18 cellular contexts compared by ENCODE assay signal in the genomic region with DNA sequence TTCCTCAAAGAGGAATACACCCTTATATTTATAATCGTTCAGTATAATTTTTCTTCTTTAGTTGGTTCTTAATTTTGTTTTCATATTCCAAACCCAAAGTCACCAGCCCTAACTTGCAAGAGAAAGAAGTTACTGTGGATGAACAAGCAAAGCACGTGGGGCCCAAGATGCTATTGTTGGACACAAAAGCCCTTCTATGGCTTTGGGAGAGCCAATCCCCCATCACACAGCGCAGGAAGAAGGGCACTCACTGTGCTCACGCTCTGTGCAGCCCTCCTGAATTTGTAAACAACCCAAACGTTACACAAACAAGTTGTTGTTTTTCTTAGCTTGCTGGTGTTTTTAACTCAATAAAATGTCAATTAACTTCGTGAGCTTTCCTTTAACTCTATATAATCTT. TPM values are rescaled to one million over a fixed set of nuclear protein-coding genes. Genes with fewer than 3 reads are reported as not detected.
"Had no signal": no experiment of that assay in that cellular context is flagged by ENCODE, and none has a peak within 500 bp of the region (broad histone marks: within the 10 kb centered on the region; RNA-seq: fewer than 3 reads in every experiment).

No MANE protein-coding gene starts in this region.

- ATAC-seq: activated T-cell treated with anti-CD3 and anti-CD28 coated beads, Interleukin-2, amount 50 U/mL, for 4 hours; effector memory CD8-positive, alpha-beta T cell; gastroesophageal sphincter; sciatic nerve; T-helper 17 cell had no signal

- H3K27ac ChIP-seq: epithelial cell of prostate, gastroesophageal sphincter, spleen, WERI-Rb-1 had no signal

- H3K4me3 ChIP-seq: gastroesophageal sphincter, spleen had no signal

- DNase-seq: activated CD4-positive, alpha-beta memory T cell treated with anti-CD3 and anti-CD28 coated beads, Interleukin-2, amount 10 ng/mL, durations not matched to agents 7 days and 5 days; activated effector memory CD4-positive, alpha-beta T cell treated with Interleukin-2 at 50 U/mL for 16 hours; activated naive CD4-positive, alpha-beta T cell treated with anti-CD3 and anti-CD28 coated beads, Interleukin-2, amount 50 U/mL, for 16 hours; activated T-cell treated with anti-CD3 and anti-CD28 coated beads, Interleukin-2, amount 50 U/mL, for 4 hours; effector memory CD8-positive, alpha-beta T cell; kidney; spleen; T-helper 17 cell; WERI-Rb-1 had no signal

- FAIRE-seq: kidney had no signal

- H3K9me3 ChIP-seq: gastroesophageal sphincter, spleen had no signal

- H3K36me3 ChIP-seq: gastroesophageal sphincter, spleen, WERI-Rb-1 had no signal

RNA-seq across cellular contexts. Expression of a gene that starts 22.5 kb away (rescaled TPM):
- total RNA-seq: activated CD4-positive, alpha-beta memory T cell treated with anti-CD3 and anti-CD28 coated beads, Interleukin-2, amount 10 ng/mL, durations not matched to agents 7 days and 5 days; activated T-cell treated with anti-CD3 and anti-CD28 coated beads, Interleukin-2, amount 50 U/mL, for 4 hours; fibroblast of lung; gastroesophageal sphincter; kidney; liver; osteoblast; pulmonary artery endothelial cell; sciatic nerve; spleen; T-helper 17 cell; urinary bladder had no signal
- polyA plus RNA-seq: fibroblast of lung, liver, spleen, thymus, urinary bladder had no signal
